18 cellular contexts compared by ENCODE assay signal in genomic region chr12:101655400-101655799, GRCh38. TPM values are rescaled to one million over a fixed set of nuclear protein-coding genes. Genes with fewer than 3 reads are reported as not detected.
A peak's percentile ranks its signal among the peaks of the same experiment; 100 is the strongest.
DNase-seq lines count a peak whose midpoint lies in the region; ATAC-seq and TF ChIP-seq lines count a peak whose summit lies in the region.
"Had no signal": no experiment of that assay in that cellular context is flagged by ENCODE, and none has a peak within 500 bp of the region (broad histone marks: within the 10 kb centered on the region; RNA-seq: fewer than 3 reads in every experiment).

No MANE protein-coding gene starts in this region.

- no peaks in the 10 kb centered on the region for H3K36me3 Mint-ChIP-seq in MCF 10A (ENCODE audit: insufficient read depth, unreplicated experiment)
- H3K36me3 Mint-ChIP-seq: CD8-positive, alpha-beta T cell had no signal

- TF ChIP-seq CTCF in MCF 10A (IDR thresholded peaks at IDR 0.05; ENCODE audit: unreplicated experiment): no peak
- TF ChIP-seq CTCF in breast epithelium (IDR thresholded peaks at IDR 0.05): no peak
- TF ChIP-seq CTCF in gastrocnemius medialis (IDR thresholded peaks at IDR 0.05 in 4 of 5, conservative IDR thresholded peaks at IDR 0.05 in 1 of 5): no peak

- no TSS peak for BruUV-seq in MCF 10A (replicated peaks; lab: Mats Ljungman, UMichigan)

- POLR2A ChIA-PET in MCF 10A (lab: Yijun Ruan, JAX): interaction anchor here (1.0 kb wide), 1 partner anchor 19 kb away, joined by 3 read pairs; no protein-coding TSS in a partner anchor

- no peaks in the 10 kb centered on the region for H3K4me1 Mint-ChIP-seq in MCF 10A (ENCODE audit: insufficient read depth, unreplicated experiment)

- H3K4me3 Mint-ChIP-seq in MCF 10A (ENCODE audit: unreplicated experiment): no peak overlapping the region
- H3K4me3 Mint-ChIP-seq: B cell; CD8-positive, alpha-beta T cell; GM23338; HFFc6 had no signal

- no peaks in the 10 kb centered on the region for H3K9me3 Mint-ChIP-seq in MCF 10A (ENCODE audit: unreplicated experiment)
- H3K9me3 Mint-ChIP-seq: CD8-positive, alpha-beta T cell; GM23338; HFFc6 had no signal

- H3K36me3 ChIP-seq in breast epithelium (no peaks in the 10 kb centered on the region), gastrocnemius medialis (peaks cover 6 to 100% of the 10 kb centered on the region in 2 donors)
- H3K36me3 ChIP-seq: BLaER1 treated with 17β-estradiol and CSF1 and Interleukin-3, amounts not matched to agents 10 nM and 100 nM had no signal

- CTCF ChIA-PET in MCF 10A (lab: Yijun Ruan, JAX): interaction anchor here (1.2 kb wide), 1 partner anchor 34 kb away, joined by 3 read pairs; no protein-coding TSS in a partner anchor

- H3K9me3 ChIP-seq in breast epithelium (no peaks in the 10 kb centered on the region), gastrocnemius medialis (no peaks in the 10 kb centered on the region)

- H3K27me3 ChIP-seq in breast epithelium: no peaks in the 10 kb centered on the region
- H3K27me3 ChIP-seq in gastrocnemius medialis: no peaks in the 10 kb centered on the region
- H3K27me3 ChIP-seq: BLaER1 treated with 17β-estradiol and CSF1 and Interleukin-3, amounts not matched to agents 10 nM and 100 nM had no signal

- H3K27ac Mint-ChIP-seq in MCF 10A (ENCODE audit: low read depth, unreplicated experiment): no peak overlapping the region
- H3K27ac Mint-ChIP-seq: B cell; CD8-positive, alpha-beta T cell; GM23338; HFFc6 had no signal

- peaks cover 14% of the 10 kb centered on the region for H3K27me3 Mint-ChIP-seq in MCF 10A (ENCODE audit: insufficient read depth, unreplicated experiment)

- H3K27ac ChIP-seq in breast epithelium: no peak overlapping the region
- H3K27ac ChIP-seq in gastrocnemius medialis: peak overlapping the region in 3 of 4 donors; percentile 8 to 30 (median 23)
- H3K27ac ChIP-seq: BLaER1 treated with 17β-estradiol and CSF1 and Interleukin-3, amounts not matched to agents 10 nM and 100 nM had no signal

- H3K4me3 ChIP-seq in breast epithelium: no peak overlapping the region
- no peak overlapping the region for H3K4me3 ChIP-seq in gastrocnemius medialis
- H3K4me3 ChIP-seq: BLaER1 treated with 17β-estradiol and CSF1 and Interleukin-3, amounts not matched to agents 10 nM and 100 nM; GM23338 had no signal

- intact Hi-C loops in MCF 10A (cut with micrococcal nuclease) (no loop called here), breast epithelium (cut with DNase I; ENCODE audit: low total_unique reads) (no loop called here), gastrocnemius medialis (cut with DNase I; ENCODE audit: low total_unique reads) (no loop called here)

- in situ Hi-C loops in gastrocnemius medialis (cut with MboI; ENCODE audit: low sequenced_read_pairs in 4 of 4): no loop called here

- no peak for ATAC-seq in gastrocnemius medialis
- ATAC-seq: CD8-positive, alpha-beta T cell; GM23338 had no signal

- H3K4me1 ChIP-seq in breast epithelium: no peaks in the 10 kb centered on the region
- no peaks in the 10 kb centered on the region for H3K4me1 ChIP-seq in gastrocnemius medialis
- H3K4me1 ChIP-seq: BLaER1 treated with 17β-estradiol and CSF1 and Interleukin-3, amounts not matched to agents 10 nM and 100 nM had no signal

- no peak for TF ChIP-seq POLR2A in breast epithelium (IDR thresholded peaks at IDR 0.05)
- no peak for TF ChIP-seq POLR2A in gastrocnemius medialis (IDR thresholded peaks at IDR 0.05)

- DNase-seq in NCI-H1105 treated with DMSO at 0.1 percent for 48 hours (lab: John Stamatoyannopoulos, UW) (peak; percentile 17), NCI-H1105 (lab: John Stamatoyannopoulos, UW) (no peak), MCF 10A (ENCODE audit: unreplicated experiment) (peak; percentile 6), breast epithelium (ENCODE audit: low spot score in 2 of 2) (no peak), NCI-H69 (lab: John Stamatoyannopoulos, UW) (peak; percentile 39), gastrocnemius medialis (no peak), NCI-H2227 (lab: John Stamatoyannopoulos, UW; ENCODE audit: unreplicated experiment) (no peak)
- DNase-seq in activated CD4-positive, alpha-beta T cell treated with anti-CD3 and anti-CD28 coated beads, Interleukin-2, amount 50 U/mL, for 48 hours: no peak
- DNase-seq: Calu3; CD8-positive, alpha-beta T cell; DMS79 treated with DMSO at 0.1 percent for 48 hours; GF-D8; HCEC 1CT; HFFc6; IMR-90 had no signal

RNA-seq across cellular contexts. Expression of gene CHPT1, which starts 42.0 kb away (rescaled TPM):
- 28.1 and 33.5 TPM in 2 replicates for total RNA-seq in MCF 10A (2022)
- total RNA-seq in breast epithelium: 100 to 1,000 TPM; 148 to 334 (median 278) TPM
- 10 to 100 TPM; 32.3 to 67.3 (median 36.1) TPM for total RNA-seq in gastrocnemius medialis

Comparison
In these comparisons a context has a peak if more than half of its experiments do, and no peak if none do; other contexts are left out.
1. DNase-seq: peak in NCI-H1105 treated with DMSO at 0.1 percent for 48 hours (single experiment), MCF 10A (single experiment) and NCI-H69 (single experiment); none in NCI-H1105 (single experiment), breast epithelium (0 of 2), gastrocnemius medialis (0 of 2), activated CD4-positive, alpha-beta T cell treated with anti-CD3 and anti-CD28 coated beads, Interleukin-2, amount 50 U/mL, for 48 hours (0 of 2) and NCI-H2227 (single experiment).
2. H3K27ac ChIP-seq: peak in gastrocnemius medialis (3 of 4); none in breast epithelium (0 of 2).